ENCODE assay signal across 21 cellular contexts in genomic region chr14:23389396-23389795, GRCh38. TPM values are rescaled to one million over a fixed set of nuclear protein-coding genes. Genes with fewer than 3 reads are reported as not detected.
DNase-seq lines count a peak whose midpoint lies in the region; ATAC-seq and TF ChIP-seq lines count a peak whose summit lies in the region.
"Had no signal": no experiment of that assay in that cellular context is flagged by ENCODE, and none has a peak within 500 bp of the region (broad histone marks: within the 10 kb centered on the region; RNA-seq: fewer than 3 reads in every experiment).

No MANE protein-coding gene starts in this region.

- H3K4me3 ChIP-seq in left ventricle myocardium inferior (no peak overlapping the region), GM23338 (no peak overlapping the region), IMR-90 (ENCODE audit: insufficient read depth, low read depth, low read length) (no peak overlapping the region), neural progenitor cell (no peak overlapping the region)
- H3K4me3 ChIP-seq: BLaER1, GM23248, HAP-1 had no signal

- ATAC-seq in left ventricle myocardium superior (no peak), GM23338 (no peak), IMR-90 (ENCODE audit: low read depth) (no peak), T-cell (replicated peaks in 1 of 4) (no peak)
- ATAC-seq: CD8-positive, alpha-beta T cell had no signal

- peak overlapping the region; percentile 15 for H2AK9ac ChIP-seq in IMR-90 (replicated peaks; ENCODE audit: low read depth, low read length, poor library complexity)

- H2AK5ac ChIP-seq in IMR-90 (ENCODE audit: low read depth, low read length): no peak overlapping the region

- H3K27me3 Mint-ChIP-seq in GM23338 (ENCODE audit: insufficient read depth, low read depth, poor library complexity) (peaks cover 11% of the 10 kb centered on the region), neural progenitor cell (ENCODE audit: insufficient read depth, low read depth) (peaks cover 14% of the 10 kb centered on the region), immature natural killer cell (ENCODE audit: low read depth in 3 of 3) (peaks cover 0 to 9% (median 4%) of the 10 kb centered on the region in 3 donors), T-cell (peaks cover 16 to 17% of the 10 kb centered on the region in 2 donors)

- dilution Hi-C loops in IMR-90 (cut with HindIII; ENCODE audit: low sequenced_read_pairs, unreplicated experiment): no loop called here

- H2BK5ac ChIP-seq in IMR-90 (ENCODE audit: low read depth, low read length, poor library complexity, severe bottlenecking): no peak overlapping the region

- intact Hi-C loops in left ventricle myocardium inferior (cut with micrococcal nuclease): no loop called here
- intact Hi-C loops in left ventricle myocardium superior (cut with micrococcal nuclease): no loop called here
- intact Hi-C loops in IMR-90 (cut with micrococcal nuclease): no loop called here

- POLR2A ChIA-PET in IMR-90 (lab: Charles Lee; ENCODE audit: unreplicated experiment) (no interaction called here), T-cell (lab: Charles Lee) (no interaction called here)

- DNase-seq in left ventricle myocardium inferior: no peak
- DNase-seq in left ventricle myocardium superior: no peak
- DNase-seq in GM23338 (ENCODE audit: low spot score): no peak
- no peak for DNase-seq in IMR-90
- no peak for DNase-seq in neural progenitor cell (ENCODE audit: low spot score)
- no peak for DNase-seq in immature natural killer cell
- DNase-seq in T-cell: no peak
- DNase-seq in NCI-H446 (lab: John Stamatoyannopoulos, UW): no peak
- DNase-seq: Caco-2; CD4-positive, CD25-positive, alpha-beta regulatory T cell; CD8-positive, alpha-beta T cell; DMS153; DND-41; GM23248; HFFc6 had no signal

- TF ChIP-seq POLR2A in IMR-90 (IDR thresholded peaks at IDR 0.05; ENCODE audit: low read depth, low read length): no peak

- H3K9me1 ChIP-seq in IMR-90 (ENCODE audit: insufficient read depth, low read length): no peaks in the 10 kb centered on the region

- TF ChIP-seq CTCF in left ventricle myocardium inferior (IDR thresholded peaks at IDR 0.05; ENCODE audit: borderline replicate concordance) (no peak), GM23338 (conservative IDR thresholded peaks at IDR 0.05; ENCODE audit: low read depth in 2 of 2) (no peak), IMR-90 (conservative IDR thresholded peaks at IDR 0.05; ENCODE audit: low read depth, low read length) (no peak), neural progenitor cell (IDR thresholded peaks at IDR 0.05) (no peak)

- H4K20me1 ChIP-seq in GM23338 (replicated peaks; ENCODE audit: insufficient read depth): no peaks in the 10 kb centered on the region
- H4K20me1 ChIP-seq in IMR-90 (ENCODE audit: insufficient read depth, low read length): no peaks in the 10 kb centered on the region
- H4K20me1 ChIP-seq in neural progenitor cell (ENCODE audit: low read depth): no peaks in the 10 kb centered on the region
- H4K20me1 ChIP-seq: BLaER1 had no signal

- no peak overlapping the region for H3K4ac ChIP-seq in IMR-90 (ENCODE audit: low read depth, low read length)

- H3K9ac ChIP-seq in IMR-90 (ENCODE audit: low read depth, low read length): no peak overlapping the region
- no peak overlapping the region for H3K9ac ChIP-seq in neural progenitor cell
- H3K9ac ChIP-seq: BLaER1, GM23248 had no signal

- H4K5ac ChIP-seq in IMR-90 (ENCODE audit: low read depth, low read length): no peak overlapping the region

- H3K36me3 Mint-ChIP-seq in GM23338 (ENCODE audit: low read depth) (no peaks in the 10 kb centered on the region; the same call in 2 of the 3 replicates), neural progenitor cell (no peaks in the 10 kb centered on the region), immature natural killer cell (no peaks in the 10 kb centered on the region), T-cell (no peaks in the 10 kb centered on the region)
- H3K36me3 Mint-ChIP-seq: CD4-positive, CD25-positive, alpha-beta regulatory T cell; CD8-positive, alpha-beta T cell had no signal

- H3K27ac Mint-ChIP-seq in GM23338 (no peak overlapping the region), neural progenitor cell (peak overlapping the region; percentile 44), immature natural killer cell (no peak overlapping the region), T-cell (no peak overlapping the region)
- H3K27ac Mint-ChIP-seq: CD4-positive, CD25-positive, alpha-beta regulatory T cell; CD8-positive, alpha-beta T cell; HFFc6 had no signal

- H3K36me3 ChIP-seq in left ventricle myocardium inferior (peaks cover 89% of the 10 kb centered on the region), GM23338 (ENCODE audit: insufficient read depth) (no peaks in the 10 kb centered on the region), IMR-90 (ENCODE audit: control insufficient read depth, insufficient read depth, low read length) (no peaks in the 10 kb centered on the region), neural progenitor cell (no peaks in the 10 kb centered on the region)
- H3K36me3 ChIP-seq: BLaER1, HAP-1 had no signal

- peak overlapping the region; percentile 40 for H3K27ac ChIP-seq in left ventricle myocardium inferior (replicated peaks)
- H3K27ac ChIP-seq in GM23338 (ENCODE audit: low read depth): no peak overlapping the region
- H3K27ac ChIP-seq in IMR-90 (ENCODE audit: insufficient read depth, low read length): no peak overlapping the region
- H3K27ac ChIP-seq in neural progenitor cell: no peak overlapping the region
- H3K27ac ChIP-seq: BLaER1, C4-2B, GM23248 had no signal

- no peak overlapping the region for H3K56ac ChIP-seq in IMR-90 (ENCODE audit: extremely low read depth, insufficient read depth, low read length)

- no peak overlapping the region for H3K18ac ChIP-seq in IMR-90 (ENCODE audit: low read depth, low read length)

- in situ Hi-C loops in IMR-90 (cut with MboI; ENCODE audit: low sequenced_read_pairs): no loop called here

- peaks cover 16% of the 10 kb centered on the region for H3K4me1 Mint-ChIP-seq in GM23338
- no peaks in the 10 kb centered on the region for H3K4me1 Mint-ChIP-seq in neural progenitor cell
- no peaks in the 10 kb centered on the region for H3K4me1 Mint-ChIP-seq in immature natural killer cell
- H3K4me1 Mint-ChIP-seq in T-cell: no peaks in the 10 kb centered on the region
- H3K4me1 Mint-ChIP-seq: CD4-positive, CD25-positive, alpha-beta regulatory T cell had no signal

- H2BK120ac ChIP-seq in IMR-90 (ENCODE audit: low read depth, low read length): no peak overlapping the region

- H3K4me1 ChIP-seq in left ventricle myocardium inferior (peaks cover 17% of the 10 kb centered on the region), GM23338 (ENCODE audit: insufficient read depth) (peaks cover 6% of the 10 kb centered on the region; the same call in 1 of the 2 replicates), IMR-90 (ENCODE audit: control insufficient read depth, insufficient read depth, low read length) (no peaks in the 10 kb centered on the region), neural progenitor cell (no peaks in the 10 kb centered on the region)
- H3K4me1 ChIP-seq: BLaER1, Caco-2, HAP-1 had no signal

- no peaks in the 10 kb centered on the region for H3K79me2 ChIP-seq in GM23338 (replicated peaks; ENCODE audit: insufficient read depth)
- H3K79me2 ChIP-seq in neural progenitor cell (ENCODE audit: low read depth): no peaks in the 10 kb centered on the region

- H2AFZ ChIP-seq in GM23338 (peak overlapping the region; percentile 76; the same call in 1 of the 2 replicates), IMR-90 (replicated peaks; ENCODE audit: low read length, poor library complexity) (no peak overlapping the region), neural progenitor cell (replicated peaks) (no peak overlapping the region)
- H2AFZ ChIP-seq: GM23248 had no signal

- no peaks in the 10 kb centered on the region for H3F3A ChIP-seq in GM23338 (replicated peaks; ENCODE audit: low read depth)
- H3F3A ChIP-seq in neural progenitor cell (ENCODE audit: low read depth): no peaks in the 10 kb centered on the region

- H3K4me3 Mint-ChIP-seq in GM23338 (no peak overlapping the region), neural progenitor cell (no peak overlapping the region), immature natural killer cell (no peak overlapping the region), T-cell (no peak overlapping the region)
- H3K4me3 Mint-ChIP-seq: CD4-positive, CD25-positive, alpha-beta regulatory T cell; CD8-positive, alpha-beta T cell; HFFc6 had no signal

- H3K14ac ChIP-seq in IMR-90 (replicated peaks; ENCODE audit: low read depth, low read length): no peak overlapping the region

- no peak overlapping the region for H2BK20ac ChIP-seq in IMR-90 (ENCODE audit: low read depth, low read length)

- no peak for TF ChIP-seq RAD21 in IMR-90 (IDR thresholded peaks at IDR 0.05; ENCODE audit: low read length)

- H3K9me3 Mint-ChIP-seq in GM23338 (peaks cover 3% of the 10 kb centered on the region), neural progenitor cell (no peaks in the 10 kb centered on the region), immature natural killer cell (no peaks in the 10 kb centered on the region), T-cell (no peaks in the 10 kb centered on the region)
- H3K9me3 Mint-ChIP-seq: CD8-positive, alpha-beta T cell; HFFc6 had no signal

- no peak overlapping the region for H3K23ac ChIP-seq in IMR-90 (ENCODE audit: low read depth, low read length)

- H3K9me3 ChIP-seq in left ventricle myocardium inferior (replicated peaks): no peaks in the 10 kb centered on the region
- H3K9me3 ChIP-seq in IMR-90 (ENCODE audit: control insufficient read depth, insufficient read depth, low read length): no peaks in the 10 kb centered on the region
- H3K9me3 ChIP-seq in neural progenitor cell (ENCODE audit: low read depth): no peaks in the 10 kb centered on the region
- H3K9me3 ChIP-seq: BLaER1, Caco-2, HAP-1 had no signal

- BruUV-seq in IMR-90 (replicated peaks; lab: Mats Ljungman, UMichigan): no TSS peak

- H2BK15ac ChIP-seq in IMR-90 (ENCODE audit: low read depth, low read length): no peak overlapping the region

- H3K79me1 ChIP-seq in IMR-90 (ENCODE audit: low read depth in 1 of 2, low read length in 2 of 2): no peaks in the 10 kb centered on the region

- H4K91ac ChIP-seq in IMR-90 (ENCODE audit: insufficient read depth, low read depth, low read length): no peak overlapping the region

- WGBS in IMR-90 (ENCODE audit: extremely low coverage in 2 of 2, insufficient read length in 1 of 2), 2 experiments: no CpG with 5 or more reads among the region's 12 CpGs

- H4K8ac ChIP-seq in IMR-90 (ENCODE audit: low read depth in 2 of 2, low read length in 2 of 2): no peak overlapping the region

- H3K9me2 ChIP-seq in GM23338 (ENCODE audit: insufficient read depth): peaks cover 19% of the 10 kb centered on the region; the same call in 1 of the 2 replicates

- H3K27me3 ChIP-seq in left ventricle myocardium inferior (ENCODE audit: low read depth) (peaks cover 13% of the 10 kb centered on the region), GM23338 (ENCODE audit: insufficient read depth) (no peaks in the 10 kb centered on the region), IMR-90 (ENCODE audit: control insufficient read depth, insufficient read depth, low read length) (peaks cover 36% of the 10 kb centered on the region), neural progenitor cell (no peaks in the 10 kb centered on the region)
- H3K27me3 ChIP-seq: BLaER1 had no signal

- CTCF ChIA-PET in IMR-90 (lab: Yijun Ruan, JAX) (no interaction called here), T-cell (lab: Charles Lee) (interaction anchor here in 1 of 2 donors (0.9 kb wide), 1 partner anchor 10 kb away, joined by 3 read pairs; no protein-coding TSS in a partner anchor)

- H3K4me2 ChIP-seq in GM23338 (no peak overlapping the region), IMR-90 (ENCODE audit: low read depth, low read length) (no peak overlapping the region), neural progenitor cell (no peak overlapping the region)
- H3K4me2 ChIP-seq: BLaER1 had no signal

RNA-seq across cellular contexts. Expression of gene CMTM5, which starts 12.6 kb away (rescaled TPM):
- total RNA-seq in left ventricle myocardium inferior (1.0 TPM), left ventricle myocardium superior (not detected), IMR-90 (2012; rRNA removed) (not detected in 2 replicates), neural progenitor cell (ENCODE audit: low replicate concordance) (4.3 and 6.9 TPM in 2 replicates), T-cell (not detected)
- 0.24 and 0.27 TPM in 2 replicates for total RNA-seq in GM23338 (2014; rRNA removed; shearing (Covaris generic))
- polyA plus RNA-seq in GM23338 (2016; fragmentation: Nextera tagmentation; extraction: Ambion mirVana) (not detected in 2 replicates), IMR-90 (2012; rRNA removed) (0.07 and 0.11 TPM in 2 replicates), immature natural killer cell (1 to 10 TPM in 1 of 3 donors, under 1 TPM in 1, not detected in 1; 0.27 to 4.0 TPM)
- polyA plus RNA-seq in IMR-90 (2012; cell fraction: cytosol; rRNA removed): 0.27 TPM in 1 of 2 replicates, not detected in the other
- polyA plus RNA-seq in IMR-90 (2012; cell fraction: nucleus; rRNA removed; ENCODE audit: low replicate concordance): 0.23 and 0.30 TPM in 2 replicates
- total RNA-seq: A172; A673; Caco-2; CD8-positive, alpha-beta T cell; GM23248; H4; HFFc6 had no signal
- polyA plus RNA-seq: CD4-positive, CD25-positive, alpha-beta regulatory T cell; GM23248 had no signal

RNA-seq across cellular contexts. Expression of gene IL25, which starts 16.8 kb away (rescaled TPM):
- not detected for total RNA-seq in left ventricle myocardium inferior
- not detected for total RNA-seq in left ventricle myocardium superior
- not detected in 2 replicates for total RNA-seq in GM23338 (2014; rRNA removed; shearing (Covaris generic))
- not detected in 2 replicates for polyA plus RNA-seq in GM23338 (2016; fragmentation: Nextera tagmentation; extraction: Ambion mirVana)
- not detected in 2 replicates for total RNA-seq in IMR-90 (2012; rRNA removed)
- polyA plus RNA-seq in IMR-90 (2012; rRNA removed): not detected in 2 replicates
- polyA plus RNA-seq in IMR-90 (2012; cell fraction: cytosol; rRNA removed): not detected in 2 replicates
- polyA plus RNA-seq in IMR-90 (2012; cell fraction: nucleus; rRNA removed; ENCODE audit: low replicate concordance): not detected in 2 replicates
- not detected in 2 replicates for total RNA-seq in neural progenitor cell (ENCODE audit: low replicate concordance)
- not detected for polyA plus RNA-seq in immature natural killer cell
- total RNA-seq in T-cell: not detected
- total RNA-seq: A172; A673; Caco-2; CD4-positive, CD25-positive, alpha-beta regulatory T cell; CD8-positive, alpha-beta T cell; GM23248; H4; HFFc6 had no signal
- polyA plus RNA-seq: CD4-positive, CD25-positive, alpha-beta regulatory T cell; GM23248 had no signal

RNA-seq across cellular contexts. Expression of gene MYH6, which starts 18.7 kb away (rescaled TPM):
- total RNA-seq in left ventricle myocardium inferior: 1,823 TPM
- total RNA-seq in left ventricle myocardium superior: 4,258 TPM
- 0.03 and 0.23 TPM in 2 replicates for total RNA-seq in GM23338 (2014; rRNA removed; shearing (Covaris generic))
- 0.10 and 2.1 TPM in 2 replicates for polyA plus RNA-seq in GM23338 (2016; fragmentation: Nextera tagmentation; extraction: Ambion mirVana)
- not detected in 2 replicates for total RNA-seq in IMR-90 (2012; rRNA removed)
- polyA plus RNA-seq in IMR-90 (2012; rRNA removed): not detected in 2 replicates
- not detected in 2 replicates for polyA plus RNA-seq in IMR-90 (2012; cell fraction: cytosol; rRNA removed)
- not detected in 2 replicates for polyA plus RNA-seq in IMR-90 (2012; cell fraction: nucleus; rRNA removed; ENCODE audit: low replicate concordance)
- total RNA-seq in neural progenitor cell (ENCODE audit: low replicate concordance): 0.03 TPM in 1 of 2 replicates, not detected in the other
- not detected for polyA plus RNA-seq in immature natural killer cell
- not detected for total RNA-seq in T-cell
- total RNA-seq: A172; A673; Caco-2; CD4-positive, CD25-positive, alpha-beta regulatory T cell; CD8-positive, alpha-beta T cell; GM23248; H4; HFFc6 had no signal
- polyA plus RNA-seq: CD4-positive, CD25-positive, alpha-beta regulatory T cell; GM23248 had no signal

RNA-seq across cellular contexts. Expression of gene EFS, which starts 24.4 kb away (rescaled TPM):
- 3.6 TPM for total RNA-seq in left ventricle myocardium inferior
- total RNA-seq in left ventricle myocardium superior: 3.3 TPM
- total RNA-seq in GM23338 (2014; rRNA removed; shearing (Covaris generic)): 13.6 and 18.9 TPM in 2 replicates
- 5.1 and 6.4 TPM in 2 replicates for polyA plus RNA-seq in GM23338 (2016; fragmentation: Nextera tagmentation; extraction: Ambion mirVana)
- total RNA-seq in IMR-90 (2012; rRNA removed): 2.2 and 2.5 TPM in 2 replicates
- polyA plus RNA-seq in IMR-90 (2012; rRNA removed): 11.6 and 13.3 TPM in 2 replicates
- polyA plus RNA-seq in IMR-90 (2012; cell fraction: cytosol; rRNA removed): 7.2 and 13.1 TPM in 2 replicates
- 34.4 and 64.4 TPM in 2 replicates for polyA plus RNA-seq in IMR-90 (2012; cell fraction: nucleus; rRNA removed; ENCODE audit: low replicate concordance)
- total RNA-seq in neural progenitor cell (ENCODE audit: low replicate concordance): 21.7 and 74.3 TPM in 2 replicates
- polyA plus RNA-seq in immature natural killer cell: not detected
- under 1 TPM in 1 of 5 donors, not detected in 4; 0.15 TPM for total RNA-seq in T-cell
- total RNA-seq: A172; CD4-positive, CD25-positive, alpha-beta regulatory T cell; CD8-positive, alpha-beta T cell; H4 had no signal
- polyA plus RNA-seq: CD4-positive, CD25-positive, alpha-beta regulatory T cell had no signal

RNA-seq across cellular contexts. Expression of gene SLC22A17, which starts 36.7 kb away (rescaled TPM):
- total RNA-seq in left ventricle myocardium inferior (9.7 TPM), left ventricle myocardium superior (10.7 TPM), IMR-90 (2012; rRNA removed) (6.4 and 6.6 TPM in 2 replicates), neural progenitor cell (ENCODE audit: low replicate concordance) (22.2 and 80.8 TPM in 2 replicates), T-cell (10 to 100 TPM; 12.0 to 19.0 (median 17.3) TPM)
- total RNA-seq in GM23338 (2014; rRNA removed; shearing (Covaris generic)): 52.6 and 56.6 TPM in 2 replicates
- polyA plus RNA-seq in GM23338 (2016; fragmentation: Nextera tagmentation; extraction: Ambion mirVana) (28.6 and 29.5 TPM in 2 replicates), IMR-90 (2012; rRNA removed) (35.6 and 36.0 TPM in 2 replicates), immature natural killer cell (under 1 TPM in 1 of 3 donors, not detected in 2; 0.18 TPM)
- polyA plus RNA-seq in IMR-90 (2012; cell fraction: cytosol; rRNA removed): 17.0 and 43.1 TPM in 2 replicates
- polyA plus RNA-seq in IMR-90 (2012; cell fraction: nucleus; rRNA removed; ENCODE audit: low replicate concordance): 161 and 357 TPM in 2 replicates

Comparison
In these comparisons a context has a peak if more than half of its experiments do, and no peak if none do; other contexts are left out.
1. RNA of gene MYH6, which starts 18.7 kb away (total RNA-seq): 4,258 TPM in left ventricle myocardium superior (single experiment) and 1,823 TPM in left ventricle myocardium inferior (single experiment); 0.03 to 0.23 TPM in GM23338, not detected in IMR-90, 0.03 TPM in neural progenitor cell and not detected in T-cell; every median in the first group is over 1,000 times any median in the second.